ENCODE assay signal across 10 cellular contexts in genomic region chr1:31509124-31510072, GRCh38.
DNase-seq lines count a peak whose midpoint lies in the region; ATAC-seq and TF ChIP-seq lines count a peak whose summit lies in the region.
"Had no signal": no experiment of that assay in that cellular context is flagged by ENCODE, and none has a peak within 500 bp of the region (broad histone marks: within the 10 kb centered on the region; RNA-seq: fewer than 3 reads in every experiment).

No MANE protein-coding gene starts in this region.

- H3K27me3 ChIP-seq in BLaER1 (no peaks in the 10 kb centered on the region), testis (no peaks in the 10 kb centered on the region)

- H3K4me1 ChIP-seq in BLaER1 (peaks cover 74% of the 10 kb centered on the region), testis (no peaks in the 10 kb centered on the region)

- H3K9me3 ChIP-seq in BLaER1 (peaks cover 24% of the 10 kb centered on the region), testis (no peaks in the 10 kb centered on the region)

- no peaks in the 10 kb centered on the region; the same call in 1 of the 2 replicates for H4K20me1 ChIP-seq in BLaER1

- peak; percentile 20 for DNase-seq in activated T-helper 1 cell treated with anti-CD3 and anti-CD28 coated beads, Interleukin-12 subunit alpha, Interleukin-12 subunit beta, Interleukin-2, Interleukin-4 antibody, amounts not matched to agents 30 ng/mL and 10 ng/mL and 1 ng/mL, durations not matched to agents 14 hours and 24 hours and 36 hours (ENCODE audit: low spot score)
- DNase-seq in NCI-H524 treated with DMSO at 0.1 percent for 48 hours (lab: John Stamatoyannopoulos, UW) (no peak), NCI-H1694 (lab: John Stamatoyannopoulos, UW) (no peak), testis (no peak)
- DNase-seq: islet precursor cell, WERI-Rb-1 had no signal

- 93 to 95% methylated on average over 5 to 7 of the region's 7 CpGs for WGBS in testis, 2 donors

- peak overlapping the region; percentile 87 for H3K4me2 ChIP-seq in BLaER1

- H3K27ac Mint-ChIP-seq in activated T-helper 1 cell treated with anti-CD3 and anti-CD28 coated beads, Interleukin-12 subunit alpha, Interleukin-12 subunit beta, Interleukin-2, Interleukin-4 antibody, amounts not matched to agents 30 ng/mL and 10 ng/mL and 1 ng/mL, durations not matched to agents 14 hours and 24 hours and 36 hours = peak overlapping the region; percentile 21

- H3K36me3 ChIP-seq in BLaER1 = peaks cover 21% of the 10 kb centered on the region
- H3K36me3 ChIP-seq in testis (ENCODE audit: low read depth, missing control alignments) = no peaks in the 10 kb centered on the region
- H3K36me3 ChIP-seq: WERI-Rb-1 had no signal

- H3K36me3 Mint-ChIP-seq in activated T-helper 1 cell treated with anti-CD3 and anti-CD28 coated beads, Interleukin-12 subunit alpha, Interleukin-12 subunit beta, Interleukin-2, Interleukin-4 antibody, amounts not matched to agents 30 ng/mL and 10 ng/mL and 1 ng/mL, durations not matched to agents 14 hours and 24 hours and 36 hours (ENCODE audit: low read depth) = no peaks in the 10 kb centered on the region

- no peak for TF ChIP-seq CTCF in testis (IDR thresholded peaks at IDR 0.05)

- H3K27me3 Mint-ChIP-seq in activated T-helper 1 cell treated with anti-CD3 and anti-CD28 coated beads, Interleukin-12 subunit alpha, Interleukin-12 subunit beta, Interleukin-2, Interleukin-4 antibody, amounts not matched to agents 30 ng/mL and 10 ng/mL and 1 ng/mL, durations not matched to agents 14 hours and 24 hours and 36 hours (ENCODE audit: insufficient read depth) = peaks cover 8% of the 10 kb centered on the region

- peak overlapping the region; percentile 13 for H3K4me3 Mint-ChIP-seq in activated T-helper 1 cell treated with anti-CD3 and anti-CD28 coated beads, Interleukin-12 subunit alpha, Interleukin-12 subunit beta, Interleukin-2, Interleukin-4 antibody, amounts not matched to agents 30 ng/mL and 10 ng/mL and 1 ng/mL, durations not matched to agents 14 hours and 24 hours and 36 hours

- H3K9ac ChIP-seq in BLaER1 = peak overlapping the region; percentile 64

- peak; percentile 59 for ATAC-seq in GM18909 (IDR thresholded peaks at IDR 0.05; ENCODE audit: poor library complexity, unreplicated experiment)
- ATAC-seq in HG03066 (IDR thresholded peaks at IDR 0.05; ENCODE audit: low read depth, unreplicated experiment) = peak; percentile 65
- no peak for ATAC-seq in GM18868 (IDR thresholded peaks at IDR 0.05; ENCODE audit: unreplicated experiment)

- peaks cover 36% of the 10 kb centered on the region for H3K4me1 Mint-ChIP-seq in activated T-helper 1 cell treated with anti-CD3 and anti-CD28 coated beads, Interleukin-12 subunit alpha, Interleukin-12 subunit beta, Interleukin-2, Interleukin-4 antibody, amounts not matched to agents 30 ng/mL and 10 ng/mL and 1 ng/mL, durations not matched to agents 14 hours and 24 hours and 36 hours (ENCODE audit: low read depth)

- no peaks in the 10 kb centered on the region for H3K9me3 Mint-ChIP-seq in activated T-helper 1 cell treated with anti-CD3 and anti-CD28 coated beads, Interleukin-12 subunit alpha, Interleukin-12 subunit beta, Interleukin-2, Interleukin-4 antibody, amounts not matched to agents 30 ng/mL and 10 ng/mL and 1 ng/mL, durations not matched to agents 14 hours and 24 hours and 36 hours

- TF ChIP-seq POLR2A in testis (IDR thresholded peaks at IDR 0.05) = no peak

- H3K27ac ChIP-seq in BLaER1 (peak overlapping the region; percentile 80), testis (no peak overlapping the region)
- H3K27ac ChIP-seq: WERI-Rb-1 had no signal

- intact Hi-C loops in activated T-helper 1 cell treated with anti-CD3 and anti-CD28 coated beads, Interleukin-12 subunit alpha, Interleukin-12 subunit beta, Interleukin-2, Interleukin-4 antibody, amounts not matched to agents 30 ng/mL and 10 ng/mL and 1 ng/mL, durations not matched to agents 14 hours and 24 hours and 36 hours (cut with micrococcal nuclease) = no loop called here
- intact Hi-C loops in testis (cut with DNase I; ENCODE audit: low total_unique reads) = no loop called here

- peak overlapping the region; percentile 64; the same call in 1 of the 2 replicates for H3K4me3 ChIP-seq in BLaER1
- no peak overlapping the region for H3K4me3 ChIP-seq in testis
